Comparison of ENCODE assay signal across 11 cellular contexts in genomic region chr2:12045864-12046291, GRCh38.
DNase-seq lines count a peak whose midpoint lies in the region; ATAC-seq and TF ChIP-seq lines count a peak whose summit lies in the region.
"Had no signal": no experiment of that assay in that cellular context is flagged by ENCODE, and none has a peak within 500 bp of the region (broad histone marks: within the 10 kb centered on the region; RNA-seq: fewer than 3 reads in every experiment).

No MANE protein-coding gene starts in this region.

- H3K27ac Mint-ChIP-seq in naive B cell (peak overlapping the region; percentile 35 to 95 (median 67)), endothelial cell (ENCODE audit: unreplicated experiment) (no peak overlapping the region), Calu3 (ENCODE audit: unreplicated experiment) (no peak overlapping the region)
- H3K27ac Mint-ChIP-seq: T-helper 1 cell treated with Interleukin-12 subunit alpha and Interleukin-12 subunit beta and Interleukin-4 antibody, amounts not matched to agents 30 μg/mL and 1 μg/mL, for 36 hours had no signal

- peaks cover 0 to 2% of the 10 kb centered on the region in 2 donors for H3K36me3 Mint-ChIP-seq in naive B cell
- H3K36me3 Mint-ChIP-seq in endothelial cell (ENCODE audit: low read depth, unreplicated experiment): no peaks in the 10 kb centered on the region
- H3K36me3 Mint-ChIP-seq in Calu3 (ENCODE audit: insufficient read depth, unreplicated experiment): no peaks in the 10 kb centered on the region

- ATAC-seq in GM18519 (IDR thresholded peaks at IDR 0.05; ENCODE audit: low FRiP score, unreplicated experiment) (peak; percentile 42), GM21786 (IDR thresholded peaks at IDR 0.05; ENCODE audit: unreplicated experiment) (peak; percentile 46), HG03521 (IDR thresholded peaks at IDR 0.05; ENCODE audit: unreplicated experiment) (peak; percentile 35), naive B cell (ENCODE audit: low read depth in 2 of 2) (no peak)

- no peak for TF ChIP-seq CTCF in endothelial cell (IDR thresholded peaks at IDR 0.05; ENCODE audit: unreplicated experiment)
- TF ChIP-seq CTCF in Calu3 (IDR thresholded peaks at IDR 0.05; ENCODE audit: unreplicated experiment): no peak

- H3K4me1 Mint-ChIP-seq in naive B cell (peaks cover 85 to 98% (median 94%) of the 10 kb centered on the region in 3 donors), endothelial cell (ENCODE audit: unreplicated experiment) (no peaks in the 10 kb centered on the region), Calu3 (ENCODE audit: low read depth, unreplicated experiment) (no peaks in the 10 kb centered on the region)

- DNase-seq in naive B cell (no peak), endothelial cell (ENCODE audit: low spot score) (no peak), ACHN (no peak), Calu3 (no peak), activated T-cell treated with anti-CD3 and anti-CD28 coated beads for 4 hours (no peak)
- DNase-seq: cerebellar nuclear complex, NCI-H2107 had no signal

- intact Hi-C loops in Calu3 (cut with micrococcal nuclease; ENCODE audit: unreplicated experiment): no loop called here

- no TSS peak for BruUV-seq in Calu3 (replicated peaks; lab: Mats Ljungman, UMichigan)

- CTCF ChIA-PET in Calu3 (lab: Charles Lee): no interaction called here

- no peaks in the 10 kb centered on the region for H3K27me3 Mint-ChIP-seq in naive B cell
- H3K27me3 Mint-ChIP-seq in endothelial cell (ENCODE audit: unreplicated experiment): no peaks in the 10 kb centered on the region
- peaks cover 34% of the 10 kb centered on the region for H3K27me3 Mint-ChIP-seq in Calu3 (ENCODE audit: unreplicated experiment)

- in situ Hi-C loops in ACHN (cut with HindIII; ENCODE audit: low pct_ligation_motif_present, low pct_unique_long_range_greater_than_20kb, low sequenced_read_pairs): no loop called here

- H3K4me3 Mint-ChIP-seq in naive B cell (peak overlapping the region in 7 of 8 donors; percentile 49 to 77 (median 68)), endothelial cell (ENCODE audit: unreplicated experiment) (no peak overlapping the region), Calu3 (ENCODE audit: low read depth, unreplicated experiment) (no peak overlapping the region)
- H3K4me3 Mint-ChIP-seq: T-helper 1 cell treated with Interleukin-12 subunit alpha and Interleukin-12 subunit beta and Interleukin-4 antibody, amounts not matched to agents 30 μg/mL and 1 μg/mL, for 36 hours had no signal

- H3K9me3 Mint-ChIP-seq in naive B cell (peaks cover 0 to 11% (median 6%) of the 10 kb centered on the region in 7 donors), endothelial cell (ENCODE audit: unreplicated experiment) (no peaks in the 10 kb centered on the region), Calu3 (ENCODE audit: low read depth, unreplicated experiment) (peaks cover 3% of the 10 kb centered on the region)

Comparison
In these comparisons a context has a peak if more than half of its experiments do, and no peak if none do; other contexts are left out.
1. ATAC-seq: peak in GM18519 (single experiment), GM21786 (single experiment) and HG03521 (single experiment); none in naive B cell (0 of 2).
2. H3K27ac Mint-ChIP-seq: peak in naive B cell (6 of 6); none in endothelial cell (single experiment) and Calu3 (single experiment).
3. H3K4me3 Mint-ChIP-seq: peak in naive B cell (7 of 8); none in endothelial cell (single experiment) and Calu3 (single experiment).